ENCODE assay signal across 1 cellular context in genomic region chr14:81220767-81221578, GRCh38.
A peak's percentile ranks its signal among the peaks of the same experiment; 100 is the strongest.
TF ChIP-seq lines count a peak whose summit lies in the region.

TSS of gene GTF2A1 (minus strand) at chr14:81220959. CDS start at chr14:81220518, 441 bp downstream.

TF ChIP-seq in GM12878, 131 proteins besides CTCF, POLR2A, EP300 and RAD21 (continued from another document):
- TF ChIP-seq RELB (IDR thresholded peaks at IDR 0.05; ENCODE audit: low read depth), result peak; percentile 59
